In the genomic region with DNA sequence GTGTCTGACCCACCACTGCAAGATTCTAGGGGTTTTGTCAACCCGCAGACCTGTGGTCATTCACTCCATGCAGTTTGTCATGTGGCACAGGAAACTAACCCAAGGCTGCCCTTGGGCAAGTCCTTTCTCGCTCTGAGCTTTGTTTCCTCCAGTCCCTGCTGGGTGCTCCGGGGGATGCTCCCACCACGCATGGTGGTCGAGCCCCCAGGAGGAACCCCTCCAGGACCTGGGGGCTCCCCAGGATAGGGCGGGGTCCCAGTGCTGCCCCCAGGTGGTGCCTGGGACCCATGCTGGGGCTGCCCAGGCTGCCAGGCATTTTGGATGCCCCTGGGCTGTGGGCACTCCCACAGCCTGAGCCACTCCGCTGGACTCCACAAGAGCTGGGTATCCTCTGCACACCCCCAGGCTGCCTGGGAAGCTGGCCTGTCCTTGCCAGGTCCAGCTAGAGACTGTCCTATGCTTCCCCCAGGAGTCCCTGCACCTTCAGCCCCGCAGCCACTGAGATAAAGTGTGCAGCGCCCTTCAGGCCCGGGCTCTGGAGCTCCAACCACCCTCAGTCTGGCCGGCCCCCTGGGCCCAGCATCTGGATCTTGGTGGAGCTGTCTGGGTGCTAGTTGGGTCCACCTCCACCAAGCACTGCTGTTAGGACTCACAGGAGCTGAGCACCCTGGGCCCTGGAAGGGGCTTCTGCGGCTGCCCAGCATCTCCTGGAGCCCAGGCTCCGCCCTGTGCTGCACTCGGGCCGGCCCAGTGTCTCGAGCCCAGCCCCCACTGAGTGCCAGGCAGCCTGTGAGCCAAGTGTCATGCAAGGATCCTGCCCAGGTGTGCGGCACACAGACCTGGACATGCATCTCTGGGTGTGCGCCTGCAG, we compare ENCODE assay signal across 1 cellular context.
TF ChIP-seq lines count a peak whose summit lies in the region.

No MANE protein-coding gene starts in this region.

TF ChIP-seq in H1, 55 proteins besides CTCF, POLR2A, EP300 and RAD21 (continued from another document):
- TF ChIP-seq MAFK (IDR thresholded peaks at IDR 0.05; ENCODE audit: low read depth, low read length): no peak
- no peak for TF ChIP-seq SP1 (IDR thresholded peaks at IDR 0.05; ENCODE audit: low read depth, low read length)
